In genomic region chr1:75134939-75135828, GRCh38 we compare ENCODE assay signal across 9 cellular contexts. TPM values are rescaled to one million over a fixed set of nuclear protein-coding genes. Genes with fewer than 3 reads are reported as not detected.
DNase-seq lines count a peak whose midpoint lies in the region; ATAC-seq and TF ChIP-seq lines count a peak whose summit lies in the region.
"Had no signal": no experiment of that assay in that cellular context is flagged by ENCODE, and none has a peak within 500 bp of the region (broad histone marks: within the 10 kb centered on the region; RNA-seq: fewer than 3 reads in every experiment).

No MANE protein-coding gene starts in this region.

- no peak for ATAC-seq in HG03039 (IDR thresholded peaks at IDR 0.05; ENCODE audit: unreplicated experiment)
- no peak for ATAC-seq in activated CD4-positive, CD25-positive, alpha-beta regulatory T cell treated with anti-CD3 and anti-CD28 coated beads, Interleukin-2, amount 50 U/mL, for 24 hours

- H3K9ac ChIP-seq in iPS-18a (ENCODE audit: low read length) (peak overlapping the region; percentile 42), stomach smooth muscle (ENCODE audit: low read length in 2 of 2) (no peak overlapping the region)

- H3K27ac ChIP-seq in WERI-Rb-1 (no peak overlapping the region), iPS-18a (ENCODE audit: low read length) (no peak overlapping the region), stomach smooth muscle (ENCODE audit: low read length) (no peak overlapping the region)

- H3K27me3 ChIP-seq in WERI-Rb-1 (ENCODE audit: insufficient read depth, low read depth, severe bottlenecking) (no peaks in the 10 kb centered on the region), iPS-18a (ENCODE audit: control insufficient read depth, insufficient read depth, low read length) (peaks cover 100% of the 10 kb centered on the region), stomach smooth muscle (ENCODE audit: control insufficient read depth in 1 of 2, insufficient read depth in 2 of 2, low read length in 2 of 2) (peaks cover 57 to 82% of the 10 kb centered on the region in 2 donors)

- H3K9me3 Mint-ChIP-seq in activated CD4-positive, alpha-beta T cell treated with anti-CD3 and anti-CD28 coated beads, Interleukin-2, amount 10 ng/mL, durations not matched to agents 24 days and 14 days, result peaks cover 20% of the 10 kb centered on the region

- peak; percentile 65 for DNase-seq in activated CD4-positive, alpha-beta T cell treated with anti-CD3 and anti-CD28 coated beads, Interleukin-2, amount 10 ng/mL, durations not matched to agents 24 days and 14 days
- DNase-seq in activated CD4-positive, alpha-beta T cell treated with anti-CD3 and anti-CD28 coated beads for 48 hours, result no peak
- DNase-seq in WERI-Rb-1 (peak; percentile 18), HuH-7.5 (ENCODE audit: low spot score) (no peak)

- peak overlapping the region; percentile 58 for H3K4me3 ChIP-seq in WERI-Rb-1 (ENCODE audit: low read depth, low read length)
- peak overlapping the region; percentile 81 for H3K4me3 ChIP-seq in iPS-18a (ENCODE audit: low read length)
- peak overlapping the region; percentile 50 to 65 for H3K4me3 ChIP-seq in stomach smooth muscle (ENCODE audit: low read length in 2 of 2)

- peak overlapping the region; percentile 81 for H3K4me3 Mint-ChIP-seq in activated CD4-positive, alpha-beta T cell treated with anti-CD3 and anti-CD28 coated beads, Interleukin-2, amount 10 ng/mL, durations not matched to agents 24 days and 14 days

- peaks cover 48% of the 10 kb centered on the region for H3K4me1 ChIP-seq in iPS-18a (ENCODE audit: control insufficient read depth, low read depth, low read length)
- peaks cover 19% of the 10 kb centered on the region for H3K4me1 ChIP-seq in stomach smooth muscle (ENCODE audit: control insufficient read depth, insufficient read depth, low read length)

- peak overlapping the region; percentile 38 for H3K27ac Mint-ChIP-seq in activated CD4-positive, alpha-beta T cell treated with anti-CD3 and anti-CD28 coated beads, Interleukin-2, amount 10 ng/mL, durations not matched to agents 24 days and 14 days

- peaks cover 9% of the 10 kb centered on the region for H3K4me1 Mint-ChIP-seq in activated CD4-positive, alpha-beta T cell treated with anti-CD3 and anti-CD28 coated beads, Interleukin-2, amount 10 ng/mL, durations not matched to agents 24 days and 14 days

- intact Hi-C loops in activated CD4-positive, alpha-beta T cell treated with anti-CD3 and anti-CD28 coated beads, Interleukin-2, amount 10 ng/mL, durations not matched to agents 24 days and 14 days (cut with micrococcal nuclease), result loop anchor here (10.0 kb wide), 2 partner anchors 360 to 480 kb away; partner anchors contain the start of gene SLC44A5

- H3K9me3 ChIP-seq in WERI-Rb-1 (ENCODE audit: severe bottlenecking) (no peaks in the 10 kb centered on the region), iPS-18a (ENCODE audit: control insufficient read depth, low read depth, low read length) (no peaks in the 10 kb centered on the region), stomach smooth muscle (ENCODE audit: control insufficient read depth in 2 of 2, low read length in 2 of 2) (no peaks in the 10 kb centered on the region)

- no peak for TF ChIP-seq CTCF in WERI-Rb-1 (IDR thresholded peaks at IDR 0.05; ENCODE audit: low read depth, low read length)

- peaks cover 80% of the 10 kb centered on the region for H3K27me3 Mint-ChIP-seq in activated CD4-positive, alpha-beta T cell treated with anti-CD3 and anti-CD28 coated beads, Interleukin-2, amount 10 ng/mL, durations not matched to agents 24 days and 14 days

- H3K36me3 ChIP-seq in WERI-Rb-1, result no peaks in the 10 kb centered on the region
- H3K36me3 ChIP-seq in iPS-18a (ENCODE audit: control insufficient read depth, low read depth, low read length), result no peaks in the 10 kb centered on the region
- no peaks in the 10 kb centered on the region for H3K36me3 ChIP-seq in stomach smooth muscle (ENCODE audit: control insufficient read depth in 2 of 2, insufficient read depth in 2 of 2, low read length in 2 of 2)

- H3K36me3 Mint-ChIP-seq in activated CD4-positive, alpha-beta T cell treated with anti-CD3 and anti-CD28 coated beads, Interleukin-2, amount 10 ng/mL, durations not matched to agents 24 days and 14 days (ENCODE audit: low read depth), result peaks cover 2% of the 10 kb centered on the region

RNA-seq across cellular contexts. Expression of gene LHX8, which starts 1.0 kb away (rescaled TPM):
- total RNA-seq in activated CD4-positive, alpha-beta T cell treated with anti-CD3 and anti-CD28 coated beads, Interleukin-2, amount 10 ng/mL, durations not matched to agents 24 days and 14 days, result not detected in 2 replicates
- total RNA-seq: renal cortical epithelial cell had no signal

Comparison
In these comparisons a context has a peak if more than half of its experiments do, and no peak if none do; other contexts are left out.
1. DNase-seq: peak in activated CD4-positive, alpha-beta T cell treated with anti-CD3 and anti-CD28 coated beads, Interleukin-2, amount 10 ng/mL, durations not matched to agents 24 days and 14 days (single experiment) and WERI-Rb-1 (single experiment); none in activated CD4-positive, alpha-beta T cell treated with anti-CD3 and anti-CD28 coated beads for 48 hours (single experiment) and HuH-7.5 (single experiment).
2. Peak in every context shown above with its lines, with median percentiles within 50 percentile points of each other: H3K4me3 ChIP-seq.